ENCODE assay signal across 8 cellular contexts in the genomic region with DNA sequence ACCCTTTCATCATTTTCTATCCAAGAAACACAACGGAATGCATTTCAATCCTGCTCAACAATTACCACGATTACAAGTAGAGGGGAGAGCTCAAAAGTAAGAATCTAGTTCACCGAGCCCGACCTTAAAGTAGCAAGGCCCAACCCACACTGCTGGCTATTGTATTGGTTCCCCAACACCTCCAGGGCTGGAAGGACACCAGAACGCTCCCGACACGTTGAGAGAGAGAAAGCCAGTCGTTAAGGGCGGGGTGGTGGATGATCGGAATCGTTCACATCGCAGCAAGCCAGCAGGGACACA. TPM values are rescaled to one million over a fixed set of nuclear protein-coding genes. Genes with fewer than 3 reads are reported as not detected.
DNase-seq lines count a peak whose midpoint lies in the region; ATAC-seq, FAIRE-seq and TF ChIP-seq lines count a peak whose summit lies in the region.

No MANE protein-coding gene starts in this region.

- TF ChIP-seq CTCF in heart left ventricle (IDR thresholded peaks at IDR 0.05) (no peak), kidney (IDR thresholded peaks at IDR 0.05; ENCODE audit: borderline replicate concordance, extremely low read depth, insufficient read depth) (no peak)
- no peak for TF ChIP-seq CTCF in activated CD8-positive, alpha-beta T cell treated with anti-CD3 and anti-CD28 coated beads for 36 hours (IDR thresholded peaks at IDR 0.05)

- H3K27me3 ChIP-seq in heart left ventricle = no peaks in the 10 kb centered on the region

- WGBS in heart left ventricle, 4 donors = 0 to 1% (median 1%) methylated on average over 12 of the region's 12 CpGs

- FAIRE-seq in kidney (lab: Jason Lieb, UNC) = no peak

- ATAC-seq in heart left ventricle (no peak), GM18519 (IDR thresholded peaks at IDR 0.05; ENCODE audit: low FRiP score, unreplicated experiment) (no peak)
- ATAC-seq in activated CD8-positive, alpha-beta T cell treated with anti-CD3 and anti-CD28 coated beads for 36 hours = no peak
- ATAC-seq in activated CD4-positive, CD25-positive, alpha-beta regulatory T cell treated with anti-CD3 and anti-CD28 coated beads, Interleukin-2, amount 50 U/mL, for 24 hours = no peak

- TF ChIP-seq POLR2A in heart left ventricle (IDR thresholded peaks at IDR 0.05) = no peak

- H3K4me3 ChIP-seq in heart left ventricle (peak overlapping the region; percentile 48 to 100 (median 88)), kidney (ENCODE audit: low read length in 2 of 2) (peak overlapping the region; percentile 79 to 95)

- H3K27ac ChIP-seq in heart left ventricle (peak overlapping the region in 11 of 12 donors; percentile 65 to 88 (median 83)), kidney (ENCODE audit: low read depth in 2 of 2, low read length in 2 of 2) (no peak overlapping the region), substantia nigra (ENCODE audit: low read depth, low read length, poor library complexity, severe bottlenecking) (peak overlapping the region; percentile 30)

- no peaks in the 10 kb centered on the region for H3K9me3 Mint-ChIP-seq in activated CD8-positive, alpha-beta T cell treated with anti-CD3 and anti-CD28 coated beads for 36 hours

- H3K4me1 ChIP-seq in heart left ventricle (peaks cover 0 to 26% (median 17%) of the 10 kb centered on the region in 12 donors), kidney (ENCODE audit: control insufficient read depth in 1 of 2, insufficient read depth in 1 of 2, low read depth in 1 of 2, low read length in 2 of 2) (peaks cover 0 to 3% of the 10 kb centered on the region in 2 donors)

- H3K27me3 Mint-ChIP-seq in activated CD8-positive, alpha-beta T cell treated with anti-CD3 and anti-CD28 coated beads for 36 hours = no peaks in the 10 kb centered on the region

- peaks cover 9% of the 10 kb centered on the region for H3K36me3 Mint-ChIP-seq in activated CD8-positive, alpha-beta T cell treated with anti-CD3 and anti-CD28 coated beads for 36 hours (ENCODE audit: low read depth)

- DNase-seq in heart left ventricle = no peak
- DNase-seq in cardiac septum (ENCODE audit: low spot score) = no peak
- no peak for DNase-seq in activated CD8-positive, alpha-beta T cell treated with anti-CD3 and anti-CD28 coated beads for 36 hours
- DNase-seq in kidney = no peak
- peak in 1 of 49 donors; percentile 12 for DNase-seq in substantia nigra (lab: John Stamatoyannopoulos, UW)
- no peak for DNase-seq in stimulated activated naive CD4-positive, alpha-beta T cell (lab: John Stamatoyannopoulos, UW)

- CTCF ChIA-PET in activated CD8-positive, alpha-beta T cell treated with anti-CD3 and anti-CD28 coated beads for 36 hours (lab: Charles Lee) = no interaction called here

- H3K27ac Mint-ChIP-seq in activated CD8-positive, alpha-beta T cell treated with anti-CD3 and anti-CD28 coated beads for 36 hours = peak overlapping the region; percentile 81

- H3K36me3 ChIP-seq in heart left ventricle (peaks cover 0 to 5% (median 0%) of the 10 kb centered on the region in 9 donors), kidney (ENCODE audit: control insufficient read depth in 1 of 2, insufficient read depth in 2 of 2, low read length in 2 of 2) (no peaks in the 10 kb centered on the region)

- H3K4me3 Mint-ChIP-seq in activated CD8-positive, alpha-beta T cell treated with anti-CD3 and anti-CD28 coated beads for 36 hours = peak overlapping the region; percentile 92

- peaks cover 31% of the 10 kb centered on the region for H3K4me1 Mint-ChIP-seq in activated CD8-positive, alpha-beta T cell treated with anti-CD3 and anti-CD28 coated beads for 36 hours (ENCODE audit: low read depth)

- H3K9me3 ChIP-seq in heart left ventricle (no peaks in the 10 kb centered on the region), kidney (ENCODE audit: control insufficient read depth in 1 of 2, low read length in 2 of 2) (no peaks in the 10 kb centered on the region)

- POLR2A ChIA-PET in activated CD8-positive, alpha-beta T cell treated with anti-CD3 and anti-CD28 coated beads for 36 hours (lab: Charles Lee) = no interaction called here

- intact Hi-C loops in heart left ventricle (cut with DNase I) (no loop called here), cardiac septum (cut with DNase I) (no loop called here), kidney (cut with DNase I) (no loop called here)
- intact Hi-C loops in activated CD8-positive, alpha-beta T cell treated with anti-CD3 and anti-CD28 coated beads for 36 hours (cut with micrococcal nuclease) = no loop called here

- H3K9ac ChIP-seq in kidney (ENCODE audit: low read length in 2 of 2) = peak overlapping the region; percentile 83 to 85

RNA-seq across cellular contexts. Expression of a gene that starts 0.7 kb away (rescaled TPM):
- total RNA-seq in heart left ventricle (100 to 1,000 TPM in 1 of 9 donors, 10 to 100 TPM in 8; 41.7 to 108 (median 76.0) TPM), cardiac septum (84.2 TPM), kidney (51.9 TPM)
- polyA plus RNA-seq in heart left ventricle (10 to 100 TPM; 12.3 to 27.4 TPM), kidney (ENCODE audit: insufficient read depth, low read depth, low replicate concordance) (10.8 TPM)
- total RNA-seq in activated CD8-positive, alpha-beta T cell treated with anti-CD3 and anti-CD28 coated beads for 36 hours = 100 to 1,000 TPM; 137 to 145 TPM

Comparison
In these comparisons a context has a peak if more than half of its experiments do, and no peak if none do; other contexts are left out.
1. H3K27ac ChIP-seq: peak in heart left ventricle (11 of 12) and substantia nigra (single experiment); none in kidney (0 of 2).